Comparison of ENCODE assay signal across 10 cellular contexts in genomic region chr3:169145551-169145950, GRCh38.
DNase-seq lines count a peak whose midpoint lies in the region; ATAC-seq and TF ChIP-seq lines count a peak whose summit lies in the region.
"Had no signal": no experiment of that assay in that cellular context is flagged by ENCODE, and none has a peak within 500 bp of the region (broad histone marks: within the 10 kb centered on the region; RNA-seq: fewer than 3 reads in every experiment).

No MANE protein-coding gene starts in this region.

- BruUV-seq in IMR-90 (replicated peaks; lab: Mats Ljungman, UMichigan): no TSS peak

- TF ChIP-seq RAD21 in IMR-90 (IDR thresholded peaks at IDR 0.05; ENCODE audit: low read length): no peak
- TF ChIP-seq RAD21 in neural cell (conservative IDR thresholded peaks at IDR 0.05): no peak

- intact Hi-C loops in IMR-90 (cut with micrococcal nuclease): no loop called here

- no peak overlapping the region for H2AK5ac ChIP-seq in IMR-90 (ENCODE audit: low read depth, low read length)

- H3K4me1 Mint-ChIP-seq in endothelial cell (ENCODE audit: unreplicated experiment): peaks cover 32% of the 10 kb centered on the region
- peaks cover 27% of the 10 kb centered on the region for H3K4me1 Mint-ChIP-seq in stimulated activated memory B cell treated with anti-CD40 and anti-IgM and Interleukin-4, amounts not matched to agents 10 μg/mL and 1 μg/mL and 100 μg/mL, for 72 hours

- no peak overlapping the region for H3K27ac ChIP-seq in ACC112 (ENCODE audit: low read depth, low read length)
- H3K27ac ChIP-seq in IMR-90 (ENCODE audit: insufficient read depth, low read length): no peak overlapping the region
- H3K27ac ChIP-seq in neural cell (ENCODE audit: low read length): no peak overlapping the region
- H3K27ac ChIP-seq: HL-60 had no signal

- H3K36me3 ChIP-seq in ACC112 (ENCODE audit: insufficient read depth, low read length) (no peaks in the 10 kb centered on the region), IMR-90 (ENCODE audit: control insufficient read depth, insufficient read depth, low read length) (no peaks in the 10 kb centered on the region), neural cell (ENCODE audit: insufficient read depth, low read length) (no peaks in the 10 kb centered on the region)

- H3K27me3 Mint-ChIP-seq in endothelial cell (ENCODE audit: unreplicated experiment): peaks cover 5% of the 10 kb centered on the region
- H3K27me3 Mint-ChIP-seq in stimulated activated memory B cell treated with anti-CD40 and anti-IgM and Interleukin-4, amounts not matched to agents 10 μg/mL and 1 μg/mL and 100 μg/mL, for 72 hours: peaks cover 62% of the 10 kb centered on the region

- H3K4me2 ChIP-seq in IMR-90 (ENCODE audit: low read depth, low read length) (peak overlapping the region; percentile 79), neural cell (ENCODE audit: low read length) (no peak overlapping the region)

- H3K79me2 ChIP-seq in ACC112 (ENCODE audit: control insufficient read depth, insufficient read depth, low read length, unreplicated experiment) (peaks cover 11% of the 10 kb centered on the region), neural cell (replicated peaks; ENCODE audit: insufficient read depth, low read length) (no peaks in the 10 kb centered on the region)

- TF ChIP-seq POLR2A in IMR-90 (IDR thresholded peaks at IDR 0.05; ENCODE audit: low read depth, low read length): no peak

- H2AFZ ChIP-seq in ACC112 (ENCODE audit: low read length, unreplicated experiment): peak overlapping the region; percentile 70
- H2AFZ ChIP-seq in IMR-90 (replicated peaks; ENCODE audit: low read length, poor library complexity): no peak overlapping the region
- no peak overlapping the region for H2AFZ ChIP-seq in neural cell (ENCODE audit: low read depth, low read length)

- H4K20me1 ChIP-seq in IMR-90 (ENCODE audit: insufficient read depth, low read length) (no peaks in the 10 kb centered on the region), neural cell (ENCODE audit: insufficient read depth) (no peaks in the 10 kb centered on the region)

- no peak overlapping the region; the same call in 2 of the 3 replicates for H2BK15ac ChIP-seq in IMR-90 (ENCODE audit: low read depth, low read length)

- no peaks in the 10 kb centered on the region for H3K9me3 ChIP-seq in IMR-90 (ENCODE audit: control insufficient read depth, insufficient read depth, low read length)
- no peaks in the 10 kb centered on the region for H3K9me3 ChIP-seq in neural cell (ENCODE audit: low read length)

- CTCF ChIA-PET in IMR-90 (lab: Yijun Ruan, JAX): interaction anchor here (0.7 to 1.0 kb wide), 2 partner anchors 153 to 524 kb away, joined by 3 read pairs; no protein-coding TSS in a partner anchor

- no peak overlapping the region for H2BK20ac ChIP-seq in IMR-90 (ENCODE audit: low read depth, low read length)

- H3K18ac ChIP-seq in IMR-90 (ENCODE audit: low read depth, low read length): peak overlapping the region; percentile 82; the same call in 1 of the 2 replicates

- H4K8ac ChIP-seq in IMR-90 (ENCODE audit: low read depth in 2 of 2, low read length in 2 of 2): 0 out of 4 replicates have a peak overlapping the region, but pooled peaks have one; percentile 29 to 98

- H3K4me1 ChIP-seq in ACC112 (ENCODE audit: control insufficient read depth, insufficient read depth, low read length, unreplicated experiment) (peaks cover 5% of the 10 kb centered on the region), IMR-90 (ENCODE audit: control insufficient read depth, insufficient read depth, low read length) (no peaks in the 10 kb centered on the region)

- peak overlapping the region; percentile 98 for H3K4me3 Mint-ChIP-seq in endothelial cell (ENCODE audit: unreplicated experiment)
- H3K4me3 Mint-ChIP-seq in stimulated activated memory B cell treated with anti-CD40 and anti-IgM and Interleukin-4, amounts not matched to agents 10 μg/mL and 1 μg/mL and 100 μg/mL, for 72 hours: no peak overlapping the region

- H3K9me2 ChIP-seq in neural cell (ENCODE audit: insufficient read depth, low read length): no peaks in the 10 kb centered on the region

- peaks cover 9% of the 10 kb centered on the region for H3K36me3 Mint-ChIP-seq in endothelial cell (ENCODE audit: low read depth, unreplicated experiment)
- no peaks in the 10 kb centered on the region for H3K36me3 Mint-ChIP-seq in stimulated activated memory B cell treated with anti-CD40 and anti-IgM and Interleukin-4, amounts not matched to agents 10 μg/mL and 1 μg/mL and 100 μg/mL, for 72 hours

- no peak for TF ChIP-seq EP300 in neural cell (conservative IDR thresholded peaks at IDR 0.05; ENCODE audit: poor library complexity, severe bottlenecking)

- H3K9ac ChIP-seq in IMR-90 (ENCODE audit: low read depth, low read length): peak overlapping the region; percentile 98; the same call in 1 of the 2 replicates
- H3K9ac ChIP-seq in neural cell (ENCODE audit: low read length): no peak overlapping the region

- no peak for ATAC-seq in IMR-90 (ENCODE audit: low read depth)
- ATAC-seq in stimulated activated memory B cell treated with anti-CD40 and anti-IgM and Interleukin-4, amounts not matched to agents 10 μg/mL and 1 μg/mL and 100 μg/mL, for 72 hours: no peak

- peak overlapping the region; percentile 95; the same call in 1 of the 2 replicates for H3K56ac ChIP-seq in IMR-90 (ENCODE audit: extremely low read depth, insufficient read depth, low read length)

- in situ Hi-C loops in IMR-90 (cut with MboI; ENCODE audit: low sequenced_read_pairs): no loop called here

- dilution Hi-C loops in IMR-90 (cut with HindIII; ENCODE audit: low sequenced_read_pairs, unreplicated experiment): no loop called here

- H2BK5ac ChIP-seq in IMR-90 (ENCODE audit: low read depth, low read length, poor library complexity, severe bottlenecking): peak overlapping the region; percentile 84

- peak overlapping the region; percentile 93 for H3K27ac Mint-ChIP-seq in endothelial cell (ENCODE audit: unreplicated experiment)
- H3K27ac Mint-ChIP-seq in stimulated activated memory B cell treated with anti-CD40 and anti-IgM and Interleukin-4, amounts not matched to agents 10 μg/mL and 1 μg/mL and 100 μg/mL, for 72 hours: no peak overlapping the region

- H3K9me1 ChIP-seq in IMR-90 (ENCODE audit: insufficient read depth, low read length): no peaks in the 10 kb centered on the region

- no peaks in the 10 kb centered on the region for H3K9me3 Mint-ChIP-seq in endothelial cell (ENCODE audit: unreplicated experiment)
- H3K9me3 Mint-ChIP-seq in stimulated activated memory B cell treated with anti-CD40 and anti-IgM and Interleukin-4, amounts not matched to agents 10 μg/mL and 1 μg/mL and 100 μg/mL, for 72 hours: peaks cover 3% of the 10 kb centered on the region

- H3F3A ChIP-seq in neural cell (ENCODE audit: insufficient read depth, low read length, poor library complexity, severe bottlenecking): no peaks in the 10 kb centered on the region

- no peak overlapping the region; the same call in 1 of the 2 replicates for H4K5ac ChIP-seq in IMR-90 (ENCODE audit: low read depth, low read length)

- peak overlapping the region; percentile 95; the same call in 1 of the 2 replicates for H3K4ac ChIP-seq in IMR-90 (ENCODE audit: low read depth, low read length)

- H3K4me3 ChIP-seq in ACC112 (ENCODE audit: low read depth, low read length): peak overlapping the region; percentile 99
- H3K4me3 ChIP-seq in IMR-90 (ENCODE audit: insufficient read depth, low read depth, low read length): peak overlapping the region; percentile 84
- peak overlapping the region; percentile 61 for H3K4me3 ChIP-seq in neural cell (ENCODE audit: low read length)

- no peak for TF ChIP-seq CTCF in IMR-90 (conservative IDR thresholded peaks at IDR 0.05; ENCODE audit: low read depth, low read length)
- TF ChIP-seq CTCF in endothelial cell (IDR thresholded peaks at IDR 0.05; ENCODE audit: unreplicated experiment): no peak
- no peak for TF ChIP-seq CTCF in neural cell (IDR thresholded peaks at IDR 0.05; ENCODE audit: poor library complexity, severe bottlenecking)

- no peak for DNase-seq in IMR-90
- DNase-seq in endothelial cell (ENCODE audit: low spot score): no peak
- no peak for DNase-seq in H4 (ENCODE audit: low spot score)
- no peak for DNase-seq in AG20443 (ENCODE audit: low spot score)
- no peak for DNase-seq in DMS53 (lab: John Stamatoyannopoulos, UW)
- DNase-seq: midbrain had no signal

- no peaks in the 10 kb centered on the region for H3K27me3 ChIP-seq in ACC112 (ENCODE audit: insufficient read depth, low read length)
- H3K27me3 ChIP-seq in IMR-90 (ENCODE audit: control insufficient read depth, insufficient read depth, low read length): no peaks in the 10 kb centered on the region
- peaks cover 47% of the 10 kb centered on the region for H3K27me3 ChIP-seq in neural cell (ENCODE audit: insufficient read depth, low read depth, low read length)

- H3K14ac ChIP-seq in IMR-90 (replicated peaks; ENCODE audit: low read depth, low read length): peak overlapping the region; percentile 72; the same call in 1 of the 2 replicates

- H3K79me1 ChIP-seq in IMR-90 (ENCODE audit: low read depth in 1 of 2, low read length in 2 of 2): peaks cover 6 to 8% of the 10 kb centered on the region in 2 experiments; a peak in 2 of 4 replicates

- peak overlapping the region; percentile 83 for H3K23ac ChIP-seq in IMR-90 (ENCODE audit: low read depth, low read length)

- no peak overlapping the region for H2AK9ac ChIP-seq in IMR-90 (replicated peaks; ENCODE audit: low read depth, low read length, poor library complexity)

- WGBS in IMR-90 (ENCODE audit: extremely low coverage in 2 of 2, insufficient read length in 1 of 2), 2 experiments: 0% methylated on average over 1 of the region's 3 CpGs; no CpG with 5 or more reads in 1 of the 2 experiments

- H4K91ac ChIP-seq in IMR-90 (ENCODE audit: insufficient read depth, low read depth, low read length): no peak overlapping the region

- POLR2A ChIA-PET in IMR-90 (lab: Charles Lee; ENCODE audit: unreplicated experiment): interaction anchor here (0.6 to 0.7 kb wide), 3 partner anchors 137 to 650 kb away, joined by 3 to 8 read pairs (median 5); no protein-coding TSS in a partner anchor

- H2BK120ac ChIP-seq in IMR-90 (ENCODE audit: low read depth, low read length): 0 out of 2 replicates have a peak overlapping the region, but pooled peaks have one; percentile 87

TF ChIP-seq in IMR-90, 13 proteins besides CTCF, POLR2A, EP300 and RAD21:
- TF ChIP-seq MAZ (IDR thresholded peaks at IDR 0.05; ENCODE audit: borderline replicate concordance, low read depth, low read length): no peak

TF ChIP-seq in neural cell, 6 proteins besides CTCF, POLR2A, EP300 and RAD21 (continues in another document):
- no peak for TF ChIP-seq POLR2AphosphoS5 (IDR thresholded peaks at IDR 0.05)
- no peak for TF ChIP-seq TAF1 (IDR thresholded peaks at IDR 0.05; ENCODE audit: low read depth)
- no peak for TF ChIP-seq EZH2 (IDR thresholded peaks at IDR 0.05; ENCODE audit: borderline replicate concordance, insufficient read depth, low read length, poor library complexity, severe bottlenecking)
- TF ChIP-seq SMC3 (conservative IDR thresholded peaks at IDR 0.05; ENCODE audit: poor library complexity): no peak
- no peak for TF ChIP-seq MXI1 (conservative IDR thresholded peaks at IDR 0.05; ENCODE audit: poor library complexity, severe bottlenecking)
